1 cellular context compared by ENCODE assay signal in the genomic region with DNA sequence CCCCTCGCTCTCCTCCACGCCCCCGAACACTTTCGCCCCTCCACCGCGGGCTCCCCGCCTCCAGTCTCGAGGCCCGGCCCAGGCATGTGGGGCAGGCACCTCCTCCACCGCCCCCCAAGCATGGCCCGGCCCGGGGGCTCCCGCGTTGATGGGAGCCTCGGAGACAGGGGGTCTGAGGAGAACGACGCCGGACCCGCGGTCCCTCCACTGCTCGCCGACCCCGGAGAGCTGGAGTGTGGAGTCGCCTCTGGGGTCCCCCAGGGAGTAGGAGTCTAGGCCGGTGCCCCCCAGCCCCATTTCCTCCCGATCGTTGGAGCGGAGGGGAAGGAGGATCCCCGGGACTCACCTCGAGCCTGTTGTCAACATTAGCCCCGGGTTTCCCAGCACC.
TF ChIP-seq lines count a peak whose summit lies in the region.

No MANE protein-coding gene starts in this region.

TF ChIP-seq in K562, 482 proteins besides CTCF, POLR2A, EP300 and RAD21 (continued from another document and continues in another):
- peak in 1 of 2 experiments; percentile 34; a peak in 1 of 4 replicates for TF ChIP-seq FOXK2 (conservative IDR thresholded peaks at IDR 0.05 in 1 of 2, IDR thresholded peaks at IDR 0.05 in 1 of 2; ENCODE audit: low read depth in 2 of 2)
- TF ChIP-seq ATF7 (IDR thresholded peaks at IDR 0.05): no peak
- TF ChIP-seq, protein P1, sequence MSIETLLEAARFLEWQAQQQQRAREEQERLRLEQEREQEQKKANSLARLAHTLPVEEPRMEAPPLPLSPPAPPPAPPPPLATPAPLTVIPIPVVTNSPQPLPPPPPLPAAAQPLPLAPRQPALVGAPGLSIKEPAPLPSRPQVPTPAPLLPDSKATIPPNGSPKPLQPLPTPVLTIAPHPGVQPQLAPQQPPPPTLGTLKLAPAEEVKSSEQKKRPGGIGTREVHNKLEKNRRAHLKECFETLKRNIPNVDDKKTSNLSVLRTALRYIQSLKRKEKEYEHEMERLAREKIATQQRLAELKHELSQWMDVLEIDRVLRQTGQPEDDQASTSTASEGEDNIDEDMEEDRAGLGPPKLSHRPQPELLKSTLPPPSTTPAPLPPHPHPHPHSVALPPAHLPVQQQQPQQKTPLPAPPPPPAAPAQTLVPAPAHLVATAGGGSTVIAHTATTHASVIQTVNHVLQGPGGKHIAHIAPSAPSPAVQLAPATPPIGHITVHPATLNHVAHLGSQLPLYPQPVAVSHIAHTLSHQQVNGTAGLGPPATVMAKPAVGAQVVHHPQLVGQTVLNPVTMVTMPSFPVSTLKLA (conservative IDR thresholded peaks at IDR 0.05): peak; percentile 17 to 19; a peak in 2 of 4 replicates
- TF ChIP-seq POLR2G (IDR thresholded peaks at IDR 0.05; ENCODE audit: low read depth, low read length): peak; percentile 82
- TF ChIP-seq, protein P2, sequence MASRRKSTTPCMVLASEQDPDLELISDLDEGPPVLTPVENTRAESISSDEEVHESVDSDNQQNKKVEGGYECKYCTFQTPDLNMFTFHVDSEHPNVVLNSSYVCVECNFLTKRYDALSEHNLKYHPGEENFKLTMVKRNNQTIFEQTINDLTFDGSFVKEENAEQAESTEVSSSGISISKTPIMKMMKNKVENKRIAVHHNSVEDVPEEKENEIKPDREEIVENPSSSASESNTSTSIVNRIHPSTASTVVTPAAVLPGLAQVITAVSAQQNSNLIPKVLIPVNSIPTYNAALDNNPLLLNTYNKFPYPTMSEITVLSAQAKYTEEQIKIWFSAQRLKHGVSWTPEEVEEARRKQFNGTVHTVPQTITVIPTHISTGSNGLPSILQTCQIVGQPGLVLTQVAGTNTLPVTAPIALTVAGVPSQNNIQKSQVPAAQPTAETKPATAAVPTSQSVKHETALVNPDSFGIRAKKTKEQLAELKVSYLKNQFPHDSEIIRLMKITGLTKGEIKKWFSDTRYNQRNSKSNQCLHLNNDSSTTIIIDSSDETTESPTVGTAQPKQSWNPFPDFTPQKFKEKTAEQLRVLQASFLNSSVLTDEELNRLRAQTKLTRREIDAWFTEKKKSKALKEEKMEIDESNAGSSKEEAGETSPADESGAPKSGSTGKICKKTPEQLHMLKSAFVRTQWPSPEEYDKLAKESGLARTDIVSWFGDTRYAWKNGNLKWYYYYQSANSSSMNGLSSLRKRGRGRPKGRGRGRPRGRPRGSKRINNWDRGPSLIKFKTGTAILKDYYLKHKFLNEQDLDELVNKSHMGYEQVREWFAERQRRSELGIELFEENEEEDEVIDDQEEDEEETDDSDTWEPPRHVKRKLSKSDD (conservative IDR thresholded peaks at IDR 0.05; ENCODE audit: low read length): no peak
- no peak for TF ChIP-seq POLR2H (tag; IDR thresholded peaks at IDR 0.05; ENCODE audit: low read depth)
- no peak for TF ChIP-seq BACH1 (tag; IDR thresholded peaks at IDR 0.05)
- TF ChIP-seq SIRT6 (IDR thresholded peaks at IDR 0.05; ENCODE audit: low read depth, low read length): no peak
- no peak for TF ChIP-seq KLF16 (IDR thresholded peaks at IDR 0.05)
- TF ChIP-seq RB1 (IDR thresholded peaks at IDR 0.05; ENCODE audit: low read depth): peak; percentile 14; the same call in 1 of the 2 replicates
- TF ChIP-seq ZC3H11A (IDR thresholded peaks at IDR 0.05; ENCODE audit: low read depth, low read length): no peak
- no peak for TF ChIP-seq COPS2 (conservative IDR thresholded peaks at IDR 0.05)
- peak; percentile 52 for TF ChIP-seq FIP1L1 (IDR thresholded peaks at IDR 0.05; ENCODE audit: low read depth, low read length, poor library complexity, severe bottlenecking)
- TF ChIP-seq FOXA3 (CRISPR knock-in tag; conservative IDR thresholded peaks at IDR 0.05 in 1 of 2, IDR thresholded peaks at IDR 0.05 in 1 of 2): peak in 1 of 2 experiments; percentile 58; a peak in 1 of 4 replicates
- peak; percentile 19; the same call in 1 of the 2 replicates for TF ChIP-seq ZNF197 (CRISPR knock-in tag; IDR thresholded peaks at IDR 0.05; ENCODE audit: low read depth)
- TF ChIP-seq, protein P3, sequence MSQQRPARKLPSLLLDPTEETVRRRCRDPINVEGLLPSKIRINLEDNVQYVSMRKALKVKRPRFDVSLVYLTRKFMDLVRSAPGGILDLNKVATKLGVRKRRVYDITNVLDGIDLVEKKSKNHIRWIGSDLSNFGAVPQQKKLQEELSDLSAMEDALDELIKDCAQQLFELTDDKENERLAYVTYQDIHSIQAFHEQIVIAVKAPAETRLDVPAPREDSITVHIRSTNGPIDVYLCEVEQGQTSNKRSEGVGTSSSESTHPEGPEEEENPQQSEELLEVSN (IDR thresholded peaks at IDR 0.05; ENCODE audit: borderline replicate concordance in 1 of 2, extremely low read depth in 1 of 2, insufficient read depth in 1 of 2, insufficient read length in 1 of 2, low read depth in 1 of 2, low read length in 1 of 2, poor library complexity in 1 of 2, severe bottlenecking in 1 of 2): peak in 1 of 2 experiments; percentile 22
- no peak for TF ChIP-seq KLF6 (CRISPR knock-in tag; IDR thresholded peaks at IDR 0.05; ENCODE audit: borderline replicate concordance)
- no peak for TF ChIP-seq HDGF (IDR thresholded peaks at IDR 0.05)
- no peak for TF ChIP-seq YBX1 (IDR thresholded peaks at IDR 0.05)
- no peak for TF ChIP-seq DACH1 (IDR thresholded peaks at IDR 0.05; ENCODE audit: partially characterized antibody)
- TF ChIP-seq, protein P4, sequence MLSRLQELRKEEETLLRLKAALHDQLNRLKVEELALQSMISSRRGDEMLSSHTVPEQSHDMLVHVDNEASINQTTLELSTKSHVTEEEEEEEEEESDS (CRISPR knock-in tag; IDR thresholded peaks at IDR 0.05): no peak
- TF ChIP-seq NCOA2 (IDR thresholded peaks at IDR 0.05; ENCODE audit: partially characterized antibody in 2 of 2): no peak
- no peak for TF ChIP-seq ZNF224 (CRISPR knock-in tag; IDR thresholded peaks at IDR 0.05)
- TF ChIP-seq, protein P5, sequence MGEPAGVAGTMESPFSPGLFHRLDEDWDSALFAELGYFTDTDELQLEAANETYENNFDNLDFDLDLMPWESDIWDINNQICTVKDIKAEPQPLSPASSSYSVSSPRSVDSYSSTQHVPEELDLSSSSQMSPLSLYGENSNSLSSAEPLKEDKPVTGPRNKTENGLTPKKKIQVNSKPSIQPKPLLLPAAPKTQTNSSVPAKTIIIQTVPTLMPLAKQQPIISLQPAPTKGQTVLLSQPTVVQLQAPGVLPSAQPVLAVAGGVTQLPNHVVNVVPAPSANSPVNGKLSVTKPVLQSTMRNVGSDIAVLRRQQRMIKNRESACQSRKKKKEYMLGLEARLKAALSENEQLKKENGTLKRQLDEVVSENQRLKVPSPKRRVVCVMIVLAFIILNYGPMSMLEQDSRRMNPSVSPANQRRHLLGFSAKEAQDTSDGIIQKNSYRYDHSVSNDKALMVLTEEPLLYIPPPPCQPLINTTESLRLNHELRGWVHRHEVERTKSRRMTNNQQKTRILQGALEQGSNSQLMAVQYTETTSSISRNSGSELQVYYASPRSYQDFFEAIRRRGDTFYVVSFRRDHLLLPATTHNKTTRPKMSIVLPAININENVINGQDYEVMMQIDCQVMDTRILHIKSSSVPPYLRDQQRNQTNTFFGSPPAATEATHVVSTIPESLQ (CRISPR knock-in tag; IDR thresholded peaks at IDR 0.05): 0 out of 2 replicates have a peak, but pooled peaks have one; percentile 23
- TF ChIP-seq, protein P6, sequence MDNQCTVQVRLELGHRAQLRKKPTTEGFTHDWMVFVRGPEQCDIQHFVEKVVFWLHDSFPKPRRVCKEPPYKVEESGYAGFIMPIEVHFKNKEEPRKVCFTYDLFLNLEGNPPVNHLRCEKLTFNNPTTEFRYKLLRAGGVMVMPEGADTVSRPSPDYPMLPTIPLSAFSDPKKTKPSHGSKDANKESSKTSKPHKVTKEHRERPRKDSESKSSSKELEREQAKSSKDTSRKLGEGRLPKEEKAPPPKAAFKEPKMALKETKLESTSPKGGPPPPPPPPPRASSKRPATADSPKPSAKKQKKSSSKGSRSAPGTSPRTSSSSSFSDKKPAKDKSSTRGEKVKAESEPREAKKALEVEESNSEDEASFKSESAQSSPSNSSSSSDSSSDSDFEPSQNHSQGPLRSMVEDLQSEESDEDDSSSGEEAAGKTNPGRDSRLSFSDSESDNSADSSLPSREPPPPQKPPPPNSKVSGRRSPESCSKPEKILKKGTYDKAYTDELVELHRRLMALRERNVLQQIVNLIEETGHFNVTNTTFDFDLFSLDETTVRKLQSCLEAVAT (IDR thresholded peaks at IDR 0.05): no peak
- TF ChIP-seq OTX1 (CRISPR knock-in tag; IDR thresholded peaks at IDR 0.05): no peak
- TF ChIP-seq MAZ (CRISPR knock-in tag; conservative IDR thresholded peaks at IDR 0.05 in 1 of 2, IDR thresholded peaks at IDR 0.05 in 1 of 2): peak in 1 of 2 experiments; percentile 5; a peak in 1 of 4 replicates
- TF ChIP-seq SIN3A (IDR thresholded peaks at IDR 0.05; ENCODE audit: borderline replicate concordance in 2 of 2, control insufficient read depth in 1 of 2, low read depth in 2 of 2, low read length in 2 of 2): peak; percentile 69 to 74; a peak in 2 of 4 replicates
- peak; percentile 83 for TF ChIP-seq RBFOX2 (IDR thresholded peaks at IDR 0.05; ENCODE audit: low read depth, low read length)
- TF ChIP-seq, protein P7, sequence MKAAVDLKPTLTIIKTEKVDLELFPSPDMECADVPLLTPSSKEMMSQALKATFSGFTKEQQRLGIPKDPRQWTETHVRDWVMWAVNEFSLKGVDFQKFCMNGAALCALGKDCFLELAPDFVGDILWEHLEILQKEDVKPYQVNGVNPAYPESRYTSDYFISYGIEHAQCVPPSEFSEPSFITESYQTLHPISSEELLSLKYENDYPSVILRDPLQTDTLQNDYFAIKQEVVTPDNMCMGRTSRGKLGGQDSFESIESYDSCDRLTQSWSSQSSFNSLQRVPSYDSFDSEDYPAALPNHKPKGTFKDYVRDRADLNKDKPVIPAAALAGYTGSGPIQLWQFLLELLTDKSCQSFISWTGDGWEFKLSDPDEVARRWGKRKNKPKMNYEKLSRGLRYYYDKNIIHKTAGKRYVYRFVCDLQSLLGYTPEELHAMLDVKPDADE (conservative IDR thresholded peaks at IDR 0.05; ENCODE audit: control insufficient read depth, low read depth, low read length): no peak
- no peak for TF ChIP-seq ZNF239 (CRISPR knock-in tag; IDR thresholded peaks at IDR 0.05)
- TF ChIP-seq ZBTB7A (IDR thresholded peaks at IDR 0.05; ENCODE audit: borderline replicate concordance, control insufficient read depth, low read depth, low read length): no peak; the same call in 1 of the 2 replicates
- TF ChIP-seq, protein P8, sequence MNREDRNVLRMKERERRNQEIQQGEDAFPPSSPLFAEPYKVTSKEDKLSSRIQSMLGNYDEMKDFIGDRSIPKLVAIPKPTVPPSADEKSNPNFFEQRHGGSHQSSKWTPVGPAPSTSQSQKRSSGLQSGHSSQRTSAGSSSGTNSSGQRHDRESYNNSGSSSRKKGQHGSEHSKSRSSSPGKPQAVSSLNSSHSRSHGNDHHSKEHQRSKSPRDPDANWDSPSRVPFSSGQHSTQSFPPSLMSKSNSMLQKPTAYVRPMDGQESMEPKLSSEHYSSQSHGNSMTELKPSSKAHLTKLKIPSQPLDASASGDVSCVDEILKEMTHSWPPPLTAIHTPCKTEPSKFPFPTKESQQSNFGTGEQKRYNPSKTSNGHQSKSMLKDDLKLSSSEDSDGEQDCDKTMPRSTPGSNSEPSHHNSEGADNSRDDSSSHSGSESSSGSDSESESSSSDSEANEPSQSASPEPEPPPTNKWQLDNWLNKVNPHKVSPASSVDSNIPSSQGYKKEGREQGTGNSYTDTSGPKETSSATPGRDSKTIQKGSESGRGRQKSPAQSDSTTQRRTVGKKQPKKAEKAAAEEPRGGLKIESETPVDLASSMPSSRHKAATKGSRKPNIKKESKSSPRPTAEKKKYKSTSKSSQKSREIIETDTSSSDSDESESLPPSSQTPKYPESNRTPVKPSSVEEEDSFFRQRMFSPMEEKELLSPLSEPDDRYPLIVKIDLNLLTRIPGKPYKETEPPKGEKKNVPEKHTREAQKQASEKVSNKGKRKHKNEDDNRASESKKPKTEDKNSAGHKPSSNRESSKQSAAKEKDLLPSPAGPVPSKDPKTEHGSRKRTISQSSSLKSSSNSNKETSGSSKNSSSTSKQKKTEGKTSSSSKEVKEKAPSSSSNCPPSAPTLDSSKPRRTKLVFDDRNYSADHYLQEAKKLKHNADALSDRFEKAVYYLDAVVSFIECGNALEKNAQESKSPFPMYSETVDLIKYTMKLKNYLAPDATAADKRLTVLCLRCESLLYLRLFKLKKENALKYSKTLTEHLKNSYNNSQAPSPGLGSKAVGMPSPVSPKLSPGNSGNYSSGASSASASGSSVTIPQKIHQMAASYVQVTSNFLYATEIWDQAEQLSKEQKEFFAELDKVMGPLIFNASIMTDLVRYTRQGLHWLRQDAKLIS (CRISPR knock-in tag; IDR thresholded peaks at IDR 0.05): peak; percentile 73; the same call in 1 of the 2 replicates
- no peak for TF ChIP-seq NFIC (IDR thresholded peaks at IDR 0.05)
- TF ChIP-seq, protein P9, sequence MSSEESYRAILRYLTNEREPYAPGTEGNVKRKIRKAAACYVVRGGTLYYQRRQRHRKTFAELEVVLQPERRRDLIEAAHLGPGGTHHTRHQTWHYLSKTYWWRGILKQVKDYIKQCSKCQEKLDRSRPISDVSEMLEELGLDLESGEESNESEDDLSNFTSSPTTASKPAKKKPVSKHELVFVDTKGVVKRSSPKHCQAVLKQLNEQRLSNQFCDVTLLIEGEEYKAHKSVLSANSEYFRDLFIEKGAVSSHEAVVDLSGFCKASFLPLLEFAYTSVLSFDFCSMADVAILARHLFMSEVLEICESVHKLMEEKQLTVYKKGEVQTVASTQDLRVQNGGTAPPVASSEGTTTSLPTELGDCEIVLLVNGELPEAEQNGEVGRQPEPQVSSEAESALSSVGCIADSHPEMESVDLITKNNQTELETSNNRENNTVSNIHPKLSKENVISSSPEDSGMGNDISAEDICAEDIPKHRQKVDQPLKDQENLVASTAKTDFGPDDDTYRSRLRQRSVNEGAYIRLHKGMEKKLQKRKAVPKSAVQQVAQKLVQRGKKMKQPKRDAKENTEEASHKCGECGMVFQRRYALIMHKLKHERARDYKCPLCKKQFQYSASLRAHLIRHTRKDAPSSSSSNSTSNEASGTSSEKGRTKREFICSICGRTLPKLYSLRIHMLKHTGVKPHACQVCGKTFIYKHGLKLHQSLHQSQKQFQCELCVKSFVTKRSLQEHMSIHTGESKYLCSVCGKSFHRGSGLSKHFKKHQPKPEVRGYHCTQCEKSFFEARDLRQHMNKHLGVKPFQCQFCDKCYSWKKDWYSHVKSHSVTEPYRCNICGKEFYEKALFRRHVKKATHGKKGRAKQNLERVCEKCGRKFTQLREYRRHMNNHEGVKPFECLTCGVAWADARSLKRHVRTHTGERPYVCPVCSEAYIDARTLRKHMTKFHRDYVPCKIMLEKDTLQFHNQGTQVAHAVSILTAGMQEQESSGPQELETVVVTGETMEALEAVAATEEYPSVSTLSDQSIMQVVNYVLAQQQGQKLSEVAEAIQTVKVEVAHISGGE (CRISPR knock-in tag; IDR thresholded peaks at IDR 0.05): peak in 1 of 3 experiments; percentile 49; a peak in 1 of 6 replicates
- no peak for TF ChIP-seq NFYB (IDR thresholded peaks at IDR 0.05; ENCODE audit: extremely low read depth, insufficient read length)
- TF ChIP-seq SAP30 (IDR thresholded peaks at IDR 0.05; ENCODE audit: borderline replicate concordance, insufficient read depth, low read depth, low read length, poor library complexity, severe bottlenecking): peak; percentile 78
- TF ChIP-seq CBFB (CRISPR knock-in tag; IDR thresholded peaks at IDR 0.05): no peak
- TF ChIP-seq, protein P10, sequence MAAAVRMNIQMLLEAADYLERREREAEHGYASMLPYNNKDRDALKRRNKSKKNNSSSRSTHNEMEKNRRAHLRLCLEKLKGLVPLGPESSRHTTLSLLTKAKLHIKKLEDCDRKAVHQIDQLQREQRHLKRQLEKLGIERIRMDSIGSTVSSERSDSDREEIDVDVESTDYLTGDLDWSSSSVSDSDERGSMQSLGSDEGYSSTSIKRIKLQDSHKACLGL (CRISPR knock-in tag; IDR thresholded peaks at IDR 0.05; ENCODE audit: borderline replicate concordance, poor library complexity, severe bottlenecking): no peak
- no peak for TF ChIP-seq TRIM28 (IDR thresholded peaks at IDR 0.05)
- TF ChIP-seq ZFPM2 (CRISPR knock-in tag; IDR thresholded peaks at IDR 0.05): no peak
- TF ChIP-seq ZNF75A (CRISPR knock-in tag; IDR thresholded peaks at IDR 0.05): no peak
